Comparison of ENCODE assay signal across 33 cellular contexts in genomic region chr1:3097861-3098260, GRCh38. TPM values are rescaled to one million over a fixed set of nuclear protein-coding genes. Genes with fewer than 3 reads are reported as not detected.
"Had no signal": no experiment of that assay in that cellular context is flagged by ENCODE, and none has a peak within 500 bp of the region (broad histone marks: within the 10 kb centered on the region; RNA-seq: fewer than 3 reads in every experiment).

No MANE protein-coding gene starts in this region.

- H3K27me3 ChIP-seq: adrenal gland, body of pancreas, Peyer's patch, SJCRH30 had no signal

- ATAC-seq: activated CD4-positive, alpha-beta T cell treated with anti-CD3 and anti-CD28 coated beads for 36 hours; activated CD4-positive, CD25-positive, alpha-beta regulatory T cell treated with anti-CD3 and anti-CD28 coated beads, Interleukin-2, amount 50 U/mL, for 24 hours; activated naive CD4-positive, alpha-beta T cell treated with anti-CD3 and anti-CD28 coated beads, Interleukin-2, amount 50 U/mL, for 72 hours; activated T-cell treated with anti-CD3 and anti-CD28 coated beads, Interleukin-2, amount 50 U/mL, for 4 hours; body of pancreas; K562; PC-3; WTC11 had no signal

- H3K4me3 ChIP-seq: adrenal gland, body of pancreas, breast epithelium, K562, Peyer's patch, SJCRH30, SK-N-MC had no signal

- DNase-seq: activated CD4-positive, alpha-beta T cell treated with anti-CD3 and anti-CD28 coated beads for 36 hours; activated CD4-positive, alpha-beta T cell treated with anti-CD3 and anti-CD28 coated beads, Interleukin-2, amount 10 ng/mL, durations not matched to agents 7 days and 5 days; activated CD4-positive, alpha-beta T cell treated with anti-CD3 and anti-CD28 coated beads, Interleukin-2, amount 50 U/mL, for 48 hours; activated CD8-positive, alpha-beta memory T cell treated with anti-CD3 and anti-CD28 coated beads, Interleukin-2, amount 50 U/mL, for 4 hours; activated gamma-delta T cell treated with Interleukin-2 at 50 U/mL for 16 hours; activated naive CD4-positive, alpha-beta T cell treated with anti-CD3 and anti-CD28 coated beads for 36 hours; activated T-cell treated with anti-CD3 and anti-CD28 coated beads for 4 hours; activated T-cell treated with anti-CD3 and anti-CD28 coated beads, Interleukin-2, amount 50 U/mL, for 4 hours; adrenal gland; body of pancreas; caudate nucleus; NCI-H1092 treated with DMSO at 0.1 percent for 48 hours; NCI-H1694; NCI-H1930; NCI-H2081 treated with DMSO at 0.1 percent for 48 hours; NCI-H510A; NCI-H526; NCI-H748 treated with DMSO at 0.1 percent for 48 hours; NK-92 treated with Interleukin-12 subunit alpha and Interleukin-12 subunit beta, amount 100 ng/mL, for 24 hours; PC-3; Peyer's patch; SHP77; SJCRH30 had no signal

- H3K4me1 ChIP-seq: adrenal gland, breast epithelium, Peyer's patch, SJCRH30 had no signal

- H3K9me3 ChIP-seq: adrenal gland, body of pancreas, breast epithelium, Peyer's patch, SJCRH30 had no signal

- H3K36me3 ChIP-seq: adrenal gland, breast epithelium, Peyer's patch, SJCRH30 had no signal

- H3K27ac ChIP-seq: adrenal gland, body of pancreas, breast epithelium, Peyer's patch, RWPE1, SJCRH30, SK-N-MC had no signal

RNA-seq across cellular contexts. Expression of gene PRDM16, which starts 28.9 kb away (rescaled TPM):
- total RNA-seq: activated T-helper 1 cell treated with anti-CD3 and anti-CD28 coated beads, Interleukin-12 subunit alpha, Interleukin-12 subunit beta, Interleukin-2, Interleukin-4 antibody, amounts not matched to agents 30 ng/mL and 10 ng/mL and 1 ng/mL, durations not matched to agents 14 hours and 24 hours and 36 hours; M059J; T-helper 2 cell treated with Interferon-gamma antibody and Interleukin-4, amounts not matched to agents 100 ng/mL and 5 ng/mL, for 36 hours had no signal
